Comparison of ENCODE assay signal across 13 cellular contexts in the genomic region with DNA sequence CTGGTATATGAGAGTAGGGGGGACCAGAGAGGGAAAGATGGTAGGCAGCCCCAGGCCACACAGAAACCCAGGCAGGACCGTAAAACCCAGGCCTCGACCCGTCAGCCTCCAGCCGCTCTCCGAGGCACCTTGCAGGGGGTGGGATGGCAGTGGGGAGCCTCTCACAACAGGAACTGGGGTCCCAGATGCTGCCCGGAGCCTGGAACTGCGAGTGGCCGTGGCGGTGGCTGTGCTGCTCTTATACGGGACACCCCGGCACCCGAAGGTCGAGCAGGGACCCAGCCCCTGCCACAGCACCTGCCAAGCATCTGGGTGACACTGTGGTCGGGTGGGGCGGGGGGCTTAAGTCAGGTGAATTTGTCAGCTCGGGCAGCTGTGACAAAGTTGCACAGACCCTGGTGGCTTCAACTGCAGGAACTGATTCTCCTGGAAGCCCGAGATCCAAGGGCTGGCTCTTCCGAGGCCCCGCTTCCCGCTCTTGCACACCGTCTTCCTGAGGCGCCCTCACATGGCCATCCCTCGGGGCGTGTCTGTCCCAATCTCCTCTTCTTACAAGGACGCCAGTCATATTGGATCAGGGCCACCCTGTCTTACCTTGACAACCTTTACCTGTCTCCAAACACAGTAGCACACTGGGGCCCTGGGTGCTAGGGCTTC. TPM values are rescaled to one million over a fixed set of nuclear protein-coding genes. Genes with fewer than 3 reads are reported as not detected.
DNase-seq lines count a peak whose midpoint lies in the region; ATAC-seq, FAIRE-seq and TF ChIP-seq lines count a peak whose summit lies in the region.
"Had no signal": no experiment of that assay in that cellular context is flagged by ENCODE, and none has a peak within 500 bp of the region (broad histone marks: within the 10 kb centered on the region; RNA-seq: fewer than 3 reads in every experiment).

No MANE protein-coding gene starts in this region.

- no peaks in the 10 kb centered on the region for H3K36me3 ChIP-seq in SK-N-SH (replicated peaks in 1 of 2; ENCODE audit: control insufficient read depth in 1 of 2, insufficient read depth in 2 of 2, low read length in 1 of 2)
- no peaks in the 10 kb centered on the region for H3K36me3 ChIP-seq in astrocyte (ENCODE audit: insufficient read depth, low read length)
- no peaks in the 10 kb centered on the region for H3K36me3 ChIP-seq in tibial nerve

- no peak for TF ChIP-seq RAD21 in SK-N-SH (IDR thresholded peaks at IDR 0.05; ENCODE audit: low read length)

- intact Hi-C loops in left colon (cut with DNase I, micrococcal nuclease): no loop called here

- H3F3A ChIP-seq in SK-N-SH (replicated peaks; ENCODE audit: insufficient read depth): no peaks in the 10 kb centered on the region

- TF ChIP-seq CTCF in SK-N-SH (IDR thresholded peaks at IDR 0.05) (no peak), astrocyte (IDR thresholded peaks at IDR 0.05; ENCODE audit: insufficient read depth, low read depth, low read length) (no peak), tibial nerve (IDR thresholded peaks at IDR 0.05) (no peak)

- POLR2A ChIA-PET in SK-N-SH (lab: Yijun Ruan, JAX): no interaction called here

- H3K4me3 ChIP-seq in SK-N-SH (ENCODE audit: low read depth in 2 of 2, low read length in 1 of 2): no peak overlapping the region
- no peak overlapping the region for H3K4me3 ChIP-seq in astrocyte (ENCODE audit: insufficient read depth, low read depth, low read length)
- no peak overlapping the region for H3K4me3 ChIP-seq in tibial nerve

- CTCF ChIA-PET in SK-N-SH (lab: Yijun Ruan, JAX): interaction anchor here (0.7 to 3.2 kb wide), 4 partner anchors 10 to 130 kb away, joined by 3 to 15 read pairs (median 8); no protein-coding TSS in a partner anchor

- no peak overlapping the region for H3K27ac Mint-ChIP-seq in astrocyte (ENCODE audit: unreplicated experiment)
- H3K27ac Mint-ChIP-seq: activated T-helper 1 cell treated with anti-CD3 and anti-CD28 coated beads, Interleukin-12 subunit alpha, Interleukin-12 subunit beta, Interleukin-2, Interleukin-4 antibody, amounts not matched to agents 30 ng/mL and 10 ng/mL and 1 ng/mL, durations not matched to agents 14 hours and 24 hours and 36 hours had no signal

- FAIRE-seq in astrocyte (lab: Jason Lieb, UNC): no peak

- H2AFZ ChIP-seq in SK-N-SH (ENCODE audit: low read depth) (no peak overlapping the region), astrocyte (ENCODE audit: low read depth, low read length) (no peak overlapping the region)

- peak overlapping the region; percentile 76; the same call in 1 of the 2 replicates for H3K4me2 ChIP-seq in SK-N-SH
- peak overlapping the region; percentile 77 for H3K4me2 ChIP-seq in astrocyte (ENCODE audit: low read length)

- H3K9me3 ChIP-seq in SK-N-SH (no peaks in the 10 kb centered on the region), astrocyte (ENCODE audit: insufficient read depth, low read depth, low read length) (no peaks in the 10 kb centered on the region), tibial nerve (no peaks in the 10 kb centered on the region)

- no peaks in the 10 kb centered on the region for H3K36me3 Mint-ChIP-seq in astrocyte (ENCODE audit: low read depth, unreplicated experiment)
- H3K36me3 Mint-ChIP-seq: memory B cell had no signal

- no peak for DNase-seq in SK-N-SH
- no peak for DNase-seq in astrocyte (ENCODE audit: low read depth)
- peak; percentile 71 to 74 for DNase-seq in left colon
- no peak for DNase-seq in tibial nerve (ENCODE audit: low spot score in 2 of 2)
- no peak for DNase-seq in NCI-H2107 (lab: John Stamatoyannopoulos, UW)
- no peak for DNase-seq in erythroblast (lab: John Stamatoyannopoulos, UW)
- no peak for DNase-seq in superior temporal gyrus (ENCODE audit: extremely low spot score)
- DNase-seq: caudate nucleus, NCI-H2029 treated with DMSO at 0.1 percent for 48 hours, SHP77 had no signal

- no peaks in the 10 kb centered on the region for H3K9me3 Mint-ChIP-seq in astrocyte (ENCODE audit: unreplicated experiment)
- H3K9me3 Mint-ChIP-seq: activated T-helper 1 cell treated with anti-CD3 and anti-CD28 coated beads, Interleukin-12 subunit alpha, Interleukin-12 subunit beta, Interleukin-2, Interleukin-4 antibody, amounts not matched to agents 30 ng/mL and 10 ng/mL and 1 ng/mL, durations not matched to agents 14 hours and 24 hours and 36 hours; memory B cell had no signal

- H3K27me3 Mint-ChIP-seq in astrocyte (ENCODE audit: low read depth, unreplicated experiment): peaks cover 3% of the 10 kb centered on the region

- no peak overlapping the region for H3K4me3 Mint-ChIP-seq in astrocyte (ENCODE audit: unreplicated experiment)
- H3K4me3 Mint-ChIP-seq: activated T-helper 1 cell treated with anti-CD3 and anti-CD28 coated beads, Interleukin-12 subunit alpha, Interleukin-12 subunit beta, Interleukin-2, Interleukin-4 antibody, amounts not matched to agents 30 ng/mL and 10 ng/mL and 1 ng/mL, durations not matched to agents 14 hours and 24 hours and 36 hours; memory B cell had no signal

- 0 out of 2 replicates have a peak overlapping the region, but pooled peaks have one; percentile 28 for H3K9ac ChIP-seq in SK-N-SH
- no peak overlapping the region for H3K9ac ChIP-seq in astrocyte (ENCODE audit: low read length)

- peaks cover 12% of the 10 kb centered on the region for H3K4me1 Mint-ChIP-seq in astrocyte (ENCODE audit: low read depth, unreplicated experiment)

- no peaks in the 10 kb centered on the region for H3K9me2 ChIP-seq in SK-N-SH

- H4K20me1 ChIP-seq in SK-N-SH (ENCODE audit: insufficient read depth) (no peaks in the 10 kb centered on the region), astrocyte (ENCODE audit: insufficient read depth, low read length) (no peaks in the 10 kb centered on the region)

- WGBS in SK-N-SH (ENCODE audit: low lambda C conversion rate): 94% methylated on average over 24 of the region's 25 CpGs
- WGBS in tibial nerve, 2 donors: 85 to 86% methylated on average over 22 to 24 of the region's 25 CpGs

- H3K27me3 ChIP-seq in SK-N-SH (ENCODE audit: insufficient read depth): no peaks in the 10 kb centered on the region
- H3K27me3 ChIP-seq in astrocyte (ENCODE audit: insufficient read depth, low read length): no peaks in the 10 kb centered on the region
- no peaks in the 10 kb centered on the region for H3K27me3 ChIP-seq in tibial nerve

- TF ChIP-seq EP300 in SK-N-SH (IDR thresholded peaks at IDR 0.05; ENCODE audit: borderline replicate concordance in 1 of 2, low read depth in 1 of 2, low read length in 1 of 2): no peak
- TF ChIP-seq EP300 in tibial nerve (IDR thresholded peaks at IDR 0.05): no peak

- ATAC-seq in SK-N-SH treated with all-trans-retinoic acid at 6 μM for 48 hours (no peak; the same call in 2 of the 3 replicates), left colon (peak; percentile 56)

- no peaks in the 10 kb centered on the region for H3K79me2 ChIP-seq in SK-N-SH (ENCODE audit: insufficient read depth)
- no peaks in the 10 kb centered on the region for H3K79me2 ChIP-seq in astrocyte (ENCODE audit: insufficient read depth, low read length)

- TF ChIP-seq POLR2A in tibial nerve (IDR thresholded peaks at IDR 0.05): no peak
- no peak for TF ChIP-seq POLR2A in erythroblast (IDR thresholded peaks at IDR 0.05; ENCODE audit: low read length)

- H3K4me1 ChIP-seq in SK-N-SH (ENCODE audit: control insufficient read depth in 1 of 2, insufficient read depth in 2 of 2, low read depth in 1 of 2, low read length in 1 of 2) (peaks cover 5 to 9% of the 10 kb centered on the region in 2 experiments; a peak in 3 of 4 replicates), astrocyte (ENCODE audit: insufficient read depth, low read length) (peaks cover 22% of the 10 kb centered on the region), tibial nerve (peaks cover 0 to 74% (median 36%) of the 10 kb centered on the region in 4 donors)

- H3K27ac ChIP-seq in SK-N-SH (ENCODE audit: low read depth in 2 of 2, low read length in 1 of 2) (no peak overlapping the region), astrocyte (ENCODE audit: low read depth, low read length) (no peak overlapping the region), tibial nerve (peak overlapping the region in 3 of 4 donors; percentile 13 to 76 (median 71))

TF ChIP-seq in SK-N-SH, 30 proteins besides CTCF, POLR2A, EP300 and RAD21 (continues in another document):
- TF ChIP-seq GABPA (IDR thresholded peaks at IDR 0.05; ENCODE audit: low read depth) (no peak), MXI1 (IDR thresholded peaks at IDR 0.05; ENCODE audit: low read depth, low read length) (no peak), GATA2 (CRISPR knock-in tag; IDR thresholded peaks at IDR 0.05) (no peak), NFIC (IDR thresholded peaks at IDR 0.05; ENCODE audit: borderline replicate concordance) (no peak), TEAD4 (IDR thresholded peaks at IDR 0.05; ENCODE audit: borderline replicate concordance, insufficient read depth) (no peak), USF1 (IDR thresholded peaks at IDR 0.05; ENCODE audit: borderline replicate concordance, low read depth) (no peak)

TF ChIP-seq in SK-N-SH treated with all-trans-retinoic acid at 6 μM for 48 hours, 23 proteins besides CTCF, POLR2A, EP300 and RAD21 (continues in another document):
- TF ChIP-seq TCF4 (CRISPR knock-in tag; IDR thresholded peaks at IDR 0.05; ENCODE audit: borderline replicate concordance) (no peak), CSDC2 (CRISPR knock-in tag; IDR thresholded peaks at IDR 0.05) (no peak), RARB (CRISPR knock-in tag; IDR thresholded peaks at IDR 0.05) (no peak), ZNF565 (CRISPR knock-in tag; conservative IDR thresholded peaks at IDR 0.05; ENCODE audit: low read depth) (no peak), OSR1 (CRISPR knock-in tag; IDR thresholded peaks at IDR 0.05) (no peak), ISL1 (CRISPR knock-in tag; IDR thresholded peaks at IDR 0.05) (no peak), ARNTL (CRISPR knock-in tag; IDR thresholded peaks at IDR 0.05; ENCODE audit: borderline replicate concordance, low read depth) (no peak)
- TF ChIP-seq, protein P1, sequence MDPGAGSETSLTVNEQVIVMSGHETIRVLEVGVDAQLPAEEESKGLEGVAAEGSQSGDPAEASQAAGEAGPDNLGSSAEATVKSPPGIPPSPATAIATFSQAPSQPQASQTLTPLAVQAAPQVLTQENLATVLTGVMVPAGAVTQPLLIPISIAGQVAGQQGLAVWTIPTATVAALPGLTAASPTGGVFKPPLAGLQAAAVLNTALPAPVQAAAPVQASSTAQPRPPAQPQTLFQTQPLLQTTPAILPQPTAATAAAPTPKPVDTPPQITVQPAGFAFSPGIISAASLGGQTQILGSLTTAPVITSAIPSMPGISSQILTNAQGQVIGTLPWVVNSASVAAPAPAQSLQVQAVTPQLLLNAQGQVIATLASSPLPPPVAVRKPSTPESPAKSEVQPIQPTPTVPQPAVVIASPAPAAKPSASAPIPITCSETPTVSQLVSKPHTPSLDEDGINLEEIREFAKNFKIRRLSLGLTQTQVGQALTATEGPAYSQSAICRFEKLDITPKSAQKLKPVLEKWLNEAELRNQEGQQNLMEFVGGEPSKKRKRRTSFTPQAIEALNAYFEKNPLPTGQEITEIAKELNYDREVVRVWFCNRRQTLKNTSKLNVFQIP (CRISPR knock-in tag; IDR thresholded peaks at IDR 0.05; ENCODE audit: borderline replicate concordance, low read depth): no peak

RNA-seq across cellular contexts. Expression of gene EGFL7, which starts 47.6 kb away (rescaled TPM):
- polyA plus RNA-seq in SK-N-SH (2012; rRNA removed): 39.8 and 43.0 TPM in 2 replicates
- 16.4 and 32.5 TPM in 2 replicates for polyA plus RNA-seq in SK-N-SH (2012; cell fraction: cytosol; rRNA removed)
- 32.6 and 35.1 TPM in 2 replicates for polyA plus RNA-seq in SK-N-SH (2012; cell fraction: nucleus; rRNA removed)
- total RNA-seq in astrocyte: 12.3 and 15.5 TPM in 2 replicates
- 10 to 100 TPM; 14.3 to 17.2 TPM for total RNA-seq in left colon
- total RNA-seq in tibial nerve: 100 to 1,000 TPM in 3 of 4 donors, 10 to 100 TPM in 1; 95.2 to 229 (median 179) TPM

Comparison
In these comparisons a context has a peak if more than half of its experiments do, and no peak if none do; other contexts are left out.
1. DNase-seq: peak in left colon (2 of 2); none in SK-N-SH (single experiment), astrocyte (single experiment), tibial nerve (0 of 2), NCI-H2107 (single experiment), erythroblast (0 of 2) and superior temporal gyrus (single experiment).
2. H3K27ac ChIP-seq: peak in tibial nerve (3 of 4); none in SK-N-SH (0 of 2) and astrocyte (single experiment).